Comparison of ENCODE assay signal across 8 cellular contexts in the genomic region with DNA sequence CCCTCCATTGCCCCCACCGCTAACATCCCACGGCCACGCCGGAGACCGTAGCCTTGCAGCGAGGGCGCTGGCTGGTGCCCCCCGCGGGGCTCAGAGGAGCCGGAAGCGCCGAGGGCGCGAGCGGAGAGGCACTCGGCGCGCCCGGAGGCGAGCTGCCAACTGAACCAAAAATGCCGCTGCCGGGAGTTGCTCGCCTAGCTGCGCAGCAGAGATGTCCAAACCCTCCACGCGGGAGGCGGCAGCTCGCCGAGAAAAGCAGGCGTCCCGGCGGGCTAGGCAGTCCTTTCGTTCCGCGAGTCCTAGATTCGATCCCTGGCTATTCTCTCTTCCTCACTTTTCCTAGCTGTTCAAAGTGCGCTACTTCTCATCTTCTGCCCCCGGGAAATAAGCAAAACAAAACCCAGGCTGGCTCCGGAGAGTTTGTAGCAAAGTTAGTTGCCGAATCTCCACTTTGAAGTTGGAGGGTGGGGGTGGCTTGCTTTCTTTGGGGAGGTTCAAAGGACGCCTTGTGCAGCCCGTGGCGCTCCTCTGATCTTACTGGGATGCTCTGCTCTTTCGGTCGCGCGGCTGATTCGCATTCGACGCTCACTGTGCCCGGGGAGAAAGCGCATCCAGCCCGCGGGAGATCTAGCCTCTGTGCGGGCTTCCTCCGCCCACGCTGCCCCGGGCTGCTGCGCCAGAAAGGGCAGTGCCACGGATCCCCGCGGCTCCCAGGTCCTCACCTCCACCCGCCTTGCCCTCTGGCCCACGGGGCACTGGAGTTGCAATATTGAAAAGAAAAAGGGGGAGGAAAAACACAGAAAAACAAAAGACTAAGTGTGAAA. TPM values are rescaled to one million over a fixed set of nuclear protein-coding genes. Genes with fewer than 3 reads are reported as not detected.
DNase-seq lines count a peak whose midpoint lies in the region; ATAC-seq and TF ChIP-seq lines count a peak whose summit lies in the region.

No MANE protein-coding gene starts in this region.

- POLR2A ChIA-PET in GM10248 (lab: Yijun Ruan, JAX), result no interaction called here

- peak overlapping the region; percentile 18 to 44 (median 36) for H3K4me3 ChIP-seq in Peyer's patch
- H3K4me3 ChIP-seq in mononuclear cell (ENCODE audit: low read length), result peak overlapping the region; percentile 18

- H3K4me1 Mint-ChIP-seq in effector memory CD8-positive, alpha-beta T cell (ENCODE audit: low read depth in 2 of 2), result peaks cover 4 to 14% of the 10 kb centered on the region in 2 donors

- peak overlapping the region; percentile 66 to 68 for H3K4me3 Mint-ChIP-seq in effector memory CD8-positive, alpha-beta T cell

- TF ChIP-seq POLR2A in Peyer's patch (IDR thresholded peaks at IDR 0.05), result no peak

- H3K27ac Mint-ChIP-seq in effector memory CD8-positive, alpha-beta T cell, result peak overlapping the region in 1 of 2 donors; percentile 10

- DNase-seq in activated CD4-positive, alpha-beta T cell treated with anti-CD3 and anti-CD28 coated beads for 48 hours, result peak; percentile 47
- DNase-seq in activated CD4-positive, alpha-beta T cell treated with anti-CD3 and anti-CD28 coated beads for 4 hours, result no peak
- DNase-seq in Peyer's patch (no peak), RPMI8226 (no peak), HT-29 (ENCODE audit: low spot score) (no peak), GM10248 (ENCODE audit: extremely low spot score) (no peak)
- no peak for DNase-seq in effector memory CD8-positive, alpha-beta T cell

- H3K36me3 ChIP-seq in Peyer's patch, result no peaks in the 10 kb centered on the region

- H3K9me3 Mint-ChIP-seq in effector memory CD8-positive, alpha-beta T cell, result peaks cover 0 to 2% of the 10 kb centered on the region in 2 donors

- H3K27ac ChIP-seq in Peyer's patch, result no peak overlapping the region

- H3K36me3 Mint-ChIP-seq in effector memory CD8-positive, alpha-beta T cell (ENCODE audit: insufficient read depth), result peaks cover 4% of the 10 kb centered on the region

- CTCF ChIA-PET in GM10248 (lab: Yijun Ruan, JAX), result interaction anchor here (0.8 kb wide), 1 partner anchor 82 kb away, joined by 3 read pairs; no protein-coding TSS in a partner anchor

- H3K9me3 ChIP-seq in Peyer's patch (peaks cover 0 to 5% (median 0%) of the 10 kb centered on the region in 4 donors), mononuclear cell (ENCODE audit: low read depth, low read length) (no peaks in the 10 kb centered on the region)

- peaks cover 0 to 97% of the 10 kb centered on the region in 2 donors for H3K27me3 ChIP-seq in Peyer's patch
- H3K27me3 ChIP-seq in mononuclear cell (ENCODE audit: insufficient read depth, low read length), result peaks cover 98% of the 10 kb centered on the region

- H3K27me3 Mint-ChIP-seq in effector memory CD8-positive, alpha-beta T cell, result peaks cover 83 to 87% of the 10 kb centered on the region in 2 donors

- no peak for ATAC-seq in effector memory CD8-positive, alpha-beta T cell (replicated peaks)

- H3K4me1 ChIP-seq in Peyer's patch (peaks cover 0 to 35% (median 6%) of the 10 kb centered on the region in 4 donors), mononuclear cell (ENCODE audit: insufficient read depth, low read length) (peaks cover 36% of the 10 kb centered on the region)

- TF ChIP-seq CTCF in Peyer's patch (IDR thresholded peaks at IDR 0.05), result no peak
- no peak for TF ChIP-seq CTCF in GM10248 (IDR thresholded peaks at IDR 0.05; ENCODE audit: control extremely low read depth, extremely low read depth, low read depth, missing control alignments)

RNA-seq across cellular contexts. Expression of a gene that starts 0.7 kb away (rescaled TPM):
- total RNA-seq in Peyer's patch, result not detected
- total RNA-seq in mononuclear cell, result not detected
- total RNA-seq in HT-29 (2014; rRNA removed; shearing (Covaris generic)), result not detected in 2 replicates
